Comparison of ENCODE assay signal across 8 cellular contexts in the genomic region with DNA sequence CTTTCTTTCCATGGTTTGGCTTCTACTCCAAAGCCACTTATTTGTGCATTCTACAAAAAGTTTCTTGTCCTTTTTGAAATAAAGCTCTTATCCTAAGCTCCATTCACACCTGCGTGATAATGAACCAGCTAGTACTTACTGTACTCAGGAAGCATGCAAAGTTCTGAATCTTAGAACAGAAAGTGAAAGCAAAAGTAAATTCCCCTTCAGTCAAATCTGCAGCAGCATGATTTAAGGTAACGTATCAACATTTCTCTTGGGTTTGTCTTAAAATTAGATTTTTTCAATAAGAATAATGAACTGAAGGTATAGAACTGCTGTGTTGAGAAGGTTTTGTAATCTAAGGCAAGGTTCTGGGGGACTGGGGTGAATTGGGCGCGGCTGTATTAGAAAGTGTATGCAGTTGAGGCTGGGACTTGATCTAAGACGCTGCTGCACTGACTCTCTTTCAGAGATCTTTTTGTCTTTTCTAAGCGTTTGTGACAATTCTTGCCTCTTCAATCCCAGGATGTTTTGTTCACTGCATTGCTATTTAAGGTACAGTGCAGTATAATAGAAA. TPM values are rescaled to one million over a fixed set of nuclear protein-coding genes. Genes with fewer than 3 reads are reported as not detected.
A peak's percentile ranks its signal among the peaks of the same experiment; 100 is the strongest.
DNase-seq lines count a peak whose midpoint lies in the region; ATAC-seq, FAIRE-seq and TF ChIP-seq lines count a peak whose summit lies in the region.

A gene with protein sequence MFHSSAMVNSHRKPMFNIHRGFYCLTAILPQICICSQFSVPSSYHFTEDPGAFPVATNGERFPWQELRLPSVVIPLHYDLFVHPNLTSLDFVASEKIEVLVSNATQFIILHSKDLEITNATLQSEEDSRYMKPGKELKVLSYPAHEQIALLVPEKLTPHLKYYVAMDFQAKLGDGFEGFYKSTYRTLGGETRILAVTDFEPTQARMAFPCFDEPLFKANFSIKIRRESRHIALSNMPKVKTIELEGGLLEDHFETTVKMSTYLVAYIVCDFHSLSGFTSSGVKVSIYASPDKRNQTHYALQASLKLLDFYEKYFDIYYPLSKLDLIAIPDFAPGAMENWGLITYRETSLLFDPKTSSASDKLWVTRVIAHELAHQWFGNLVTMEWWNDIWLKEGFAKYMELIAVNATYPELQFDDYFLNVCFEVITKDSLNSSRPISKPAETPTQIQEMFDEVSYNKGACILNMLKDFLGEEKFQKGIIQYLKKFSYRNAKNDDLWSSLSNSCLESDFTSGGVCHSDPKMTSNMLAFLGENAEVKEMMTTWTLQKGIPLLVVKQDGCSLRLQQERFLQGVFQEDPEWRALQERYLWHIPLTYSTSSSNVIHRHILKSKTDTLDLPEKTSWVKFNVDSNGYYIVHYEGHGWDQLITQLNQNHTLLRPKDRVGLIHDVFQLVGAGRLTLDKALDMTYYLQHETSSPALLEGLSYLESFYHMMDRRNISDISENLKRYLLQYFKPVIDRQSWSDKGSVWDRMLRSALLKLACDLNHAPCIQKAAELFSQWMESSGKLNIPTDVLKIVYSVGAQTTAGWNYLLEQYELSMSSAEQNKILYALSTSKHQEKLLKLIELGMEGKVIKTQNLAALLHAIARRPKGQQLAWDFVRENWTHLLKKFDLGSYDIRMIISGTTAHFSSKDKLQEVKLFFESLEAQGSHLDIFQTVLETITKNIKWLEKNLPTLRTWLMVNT (plus strand): TSS at position 209 of the 559 bp plus-strand sequence. CDS start 3,186 bp downstream, outside the sequence.

- no peaks in the 10 kb centered on the region for H3K79me2 ChIP-seq in HepG2 (ENCODE audit: insufficient read depth, low read length)

- CTCF ChIA-PET in HepG2 (lab: Yijun Ruan, JAX; ENCODE audit: low intra/inter-chr PET ratio, low total read pairs), result no interaction called here

- intact Hi-C loops in breast epithelium (cut with DNase I; ENCODE audit: low total_unique reads) (no loop called here), HepG2 (cut with micrococcal nuclease; ENCODE audit: unreplicated experiment) (loop anchor here (1.0 to 5.0 kb wide), 2 partner anchors 58 to 69 kb away; a partner anchor contains a TSS)

- no peaks in the 10 kb centered on the region for H4K20me1 ChIP-seq in BLaER1 treated with 17β-estradiol and CSF1 and Interleukin-3, amounts not matched to agents 10 nM and 100 nM
- no peaks in the 10 kb centered on the region for H4K20me1 ChIP-seq in HepG2 (ENCODE audit: insufficient read depth, low read length)

- WGBS in HepG2 (ENCODE audit: low lambda C conversion rate), result 4% methylated on average over 6 of the region's 6 CpGs

- H3K4me2 ChIP-seq in BLaER1 treated with 17β-estradiol and CSF1 and Interleukin-3, amounts not matched to agents 10 nM and 100 nM, result peak within 1 kb of the TSS; percentile 75 to 95 (median 89)
- H3K4me2 ChIP-seq in HepG2 (ENCODE audit: low read depth, low read length), result peak within 1 kb of the TSS; percentile 74

- no peak for TF ChIP-seq POLR2A in breast epithelium (IDR thresholded peaks at IDR 0.05)
- TF ChIP-seq POLR2A in HepG2 (IDR thresholded peaks at IDR 0.05; ENCODE audit: insufficient read depth in 1 of 2, low read depth in 2 of 2, low read length in 2 of 2), result no peak

- H3K9me3 ChIP-seq in BLaER1 treated with 17β-estradiol and CSF1 and Interleukin-3, amounts not matched to agents 10 nM and 100 nM (replicated peaks in 1 of 11), result no peaks in the 10 kb centered on the region
- H3K9me3 ChIP-seq in breast epithelium, result no peaks in the 10 kb centered on the region
- no peaks in the 10 kb centered on the region for H3K9me3 ChIP-seq in HepG2 (ENCODE audit: low read length)

- ATAC-seq in GM18907 (IDR thresholded peaks at IDR 0.05; ENCODE audit: unreplicated experiment) (peak; percentile 67), HG03108 (IDR thresholded peaks at IDR 0.05; ENCODE audit: unreplicated experiment) (peak; percentile 57), HepG2 (peak; percentile 59), HG03139 (IDR thresholded peaks at IDR 0.05; ENCODE audit: unreplicated experiment) (no peak)

- peak within 1 kb of the TSS; percentile 15 to 88 (median 78); a peak in 21 of 22 replicates for H3K27ac ChIP-seq in BLaER1 treated with 17β-estradiol and CSF1 and Interleukin-3, amounts not matched to agents 10 nM and 100 nM
- H3K27ac ChIP-seq in breast epithelium (peak within 1 kb of the TSS; percentile 46 to 75), HepG2 (ENCODE audit: extremely low read length, insufficient read depth, low read length) (peak within 1 kb of the TSS; percentile 58), substantia nigra (ENCODE audit: low read depth, low read length, poor library complexity, severe bottlenecking) (peak within 1 kb of the TSS; percentile 67)

- TF ChIP-seq RAD21 in HepG2 (CRISPR knock-in tag; IDR thresholded peaks at IDR 0.05), result no peak

- peaks cover 0 to 22% (median 15%) of the 10 kb centered on the region in 11 experiments; a peak in 14 of 22 replicates for H3K36me3 ChIP-seq in BLaER1 treated with 17β-estradiol and CSF1 and Interleukin-3, amounts not matched to agents 10 nM and 100 nM
- no peaks in the 10 kb centered on the region for H3K36me3 ChIP-seq in breast epithelium
- H3K36me3 ChIP-seq in HepG2 (replicated peaks in 1 of 2; ENCODE audit: control insufficient read depth in 1 of 2, insufficient read depth in 2 of 2, low read length in 2 of 2), result no peaks in the 10 kb centered on the region

- DNase-seq in OCI-M1 (lab: John Stamatoyannopoulos, UW) (peak; percentile 87), breast epithelium (ENCODE audit: low spot score in 2 of 2) (no peak), HepG2 (ENCODE audit: low spot score) (peak; percentile 25), substantia nigra (lab: John Stamatoyannopoulos, UW) (peak in 8 of 49 donors; percentile 6 to 34 (median 15))

- TF ChIP-seq EP300 in HepG2 (IDR thresholded peaks at IDR 0.05; ENCODE audit: low read depth in 2 of 2, low read length in 2 of 2) (no peak), HepG2 (CRISPR knock-in tag; IDR thresholded peaks at IDR 0.05; ENCODE audit: borderline replicate concordance) (no peak)

- in situ Hi-C loops in HepG2 (cut with HindIII; ENCODE audit: extremely low pct_ligation_motif_present, low pct_unique_long_range_greater_than_20kb), result loop anchor here (10.0 kb wide), 1 partner anchor 288 kb away; no protein-coding TSS in a partner anchor

- peak within 1 kb of the TSS; percentile 91 for H2AFZ ChIP-seq in HepG2 (ENCODE audit: low read length)

- H3K9ac ChIP-seq in BLaER1 treated with 17β-estradiol and CSF1 and Interleukin-3, amounts not matched to agents 10 nM and 100 nM, result peak within 1 kb of the TSS; percentile 64 to 87 (median 79)
- H3K9ac ChIP-seq in HepG2 (ENCODE audit: insufficient read depth, low read depth, low read length), result peak within 1 kb of the TSS; percentile 66

- no TSS peak for BruUV-seq in HepG2 (replicated peaks; lab: Mats Ljungman, UMichigan)

- no peaks in the 10 kb centered on the region for H3K27me3 ChIP-seq in BLaER1 treated with 17β-estradiol and CSF1 and Interleukin-3, amounts not matched to agents 10 nM and 100 nM
- no peaks in the 10 kb centered on the region for H3K27me3 ChIP-seq in breast epithelium
- no peaks in the 10 kb centered on the region for H3K27me3 ChIP-seq in HepG2 (ENCODE audit: control insufficient read depth in 1 of 2, insufficient read depth in 2 of 2, low read length in 2 of 2)

- peak; percentile 55 for FAIRE-seq in HepG2 (lab: Jason Lieb, UNC)

- TF ChIP-seq CTCF in breast epithelium (IDR thresholded peaks at IDR 0.05) (no peak), HepG2 (CRISPR knock-in tag; IDR thresholded peaks at IDR 0.05) (no peak)

- peaks cover 30 to 45% (median 34%) of the 10 kb centered on the region in 10 experiments for H3K4me1 ChIP-seq in BLaER1 treated with 17β-estradiol and CSF1 and Interleukin-3, amounts not matched to agents 10 nM and 100 nM
- H3K4me1 ChIP-seq in breast epithelium, result no peaks in the 10 kb centered on the region
- peaks cover 24% of the 10 kb centered on the region for H3K4me1 ChIP-seq in HepG2 (ENCODE audit: insufficient read depth, low read length)

- POLR2A ChIA-PET in HepG2 (lab: Yijun Ruan, JAX), result interaction anchor here (2.0 to 4.5 kb wide), 2 partner anchors 60 to 68 kb away, joined by 12 to 16 read pairs; a partner anchor contains a TSS

- H3K4me3 ChIP-seq in BLaER1 treated with 17β-estradiol and CSF1 and Interleukin-3, amounts not matched to agents 10 nM and 100 nM, result peak within 1 kb of the TSS; percentile 64 to 79 (median 72)
- H3K4me3 ChIP-seq in breast epithelium (peak within 1 kb of the TSS; percentile 54 to 68 (median 65)), HepG2 (replicated peaks in 1 of 3; ENCODE audit: insufficient read depth in 1 of 3, low read depth in 2 of 3, low read length in 3 of 3) (peak within 1 kb of the TSS; percentile 71 to 88 (median 71))

TF ChIP-seq in HepG2, 621 proteins besides CTCF, POLR2A, EP300 and RAD21 (continues in another document):
- TF ChIP-seq, protein P1, sequence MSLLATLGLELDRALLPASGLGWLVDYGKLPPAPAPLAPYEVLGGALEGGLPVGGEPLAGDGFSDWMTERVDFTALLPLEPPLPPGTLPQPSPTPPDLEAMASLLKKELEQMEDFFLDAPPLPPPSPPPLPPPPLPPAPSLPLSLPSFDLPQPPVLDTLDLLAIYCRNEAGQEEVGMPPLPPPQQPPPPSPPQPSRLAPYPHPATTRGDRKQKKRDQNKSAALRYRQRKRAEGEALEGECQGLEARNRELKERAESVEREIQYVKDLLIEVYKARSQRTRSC (CRISPR knock-in tag; IDR thresholded peaks at IDR 0.05; ENCODE audit: low read depth), result no peak

RNA-seq across cellular contexts. Expression of the gene that starts here (rescaled TPM):
- total RNA-seq in breast epithelium, result 10 to 100 TPM; 11.0 to 13.8 (median 12.8) TPM
- 12.8 and 16.6 TPM in 2 replicates for total RNA-seq in HepG2 (2016; rRNA removed; fragmentation: Illumina TruSeq; extraction: Trizol)
- total RNA-seq in HepG2 (2016; cell fraction: cytosol; rRNA removed; fragmentation: Illumina TruSeq; extraction: Trizol; ENCODE audit: low read depth), result 2.9 and 3.2 TPM in 2 replicates
- 12.2 and 17.5 TPM in 2 replicates for total RNA-seq in HepG2 (2016; cell fraction: insoluble cytoplasmic fraction; rRNA removed; fragmentation: Illumina TruSeq; extraction: Trizol)
- total RNA-seq in HepG2 (2016; cell fraction: membrane; rRNA removed; fragmentation: Illumina TruSeq; extraction: Trizol), result 4.6 and 5.8 TPM in 2 replicates
- 24.6 and 25.0 TPM in 2 replicates for total RNA-seq in HepG2 (2016; cell fraction: nucleus; rRNA removed; fragmentation: Illumina TruSeq; extraction: Trizol)
- 12.5 and 12.8 TPM in 2 replicates for polyA plus RNA-seq in HepG2 (2011; rRNA removed)
- polyA plus RNA-seq in HepG2 (2011; cell fraction: cytosol; rRNA removed), result 6.7 and 9.8 TPM in 2 replicates
- 4.3 and 5.6 TPM in 2 replicates for polyA plus RNA-seq in HepG2 (2011; cell fraction: nucleus; rRNA removed)
- 6.6 and 7.6 TPM in 2 replicates for polyA plus RNA-seq in HepG2 (2012)
- 0.45 and 0.54 TPM in 2 replicates for polyA plus RNA-seq in HepG2 (2016; cell fraction: cytosol; fragmentation: Illumina TruSeq; extraction: Trizol; ENCODE audit: low read depth)
- 7.8 and 8.4 TPM in 2 replicates for polyA plus RNA-seq in HepG2 (2016; cell fraction: insoluble cytoplasmic fraction; fragmentation: Illumina TruSeq; extraction: Trizol; ENCODE audit: low read depth)
- polyA plus RNA-seq in HepG2 (2016; cell fraction: membrane; fragmentation: Illumina TruSeq; extraction: Trizol; ENCODE audit: low read depth), result 1.5 and 2.1 TPM in 2 replicates
- 15.5 and 16.2 TPM in 2 replicates for polyA plus RNA-seq in HepG2 (2016; cell fraction: nucleus; fragmentation: Illumina TruSeq; extraction: Trizol; ENCODE audit: insufficient read depth, low read depth)
- 14.6 and 24.3 TPM in 2 replicates for polyA minus RNA-seq in HepG2 (2011; rRNA and poly(A)+ RNA removed; ENCODE audit: low replicate concordance)
- 9.4 and 9.8 TPM in 2 replicates for polyA minus RNA-seq in HepG2 (2011; cell fraction: cytosol; rRNA and poly(A)+ RNA removed)
- 29.4 and 34.1 TPM in 2 replicates for polyA minus RNA-seq in HepG2 (2011; cell fraction: nucleus; rRNA and poly(A)+ RNA removed)

Comparison
In these comparisons a context has a peak if more than half of its experiments do, and no peak if none do; other contexts are left out.
1. DNase-seq: peak in OCI-M1 (single experiment) and HepG2 (single experiment); none in breast epithelium (0 of 2).
2. Peak in every context shown above with its lines, with median percentiles within 50 percentile points of each other: H3K27ac ChIP-seq and H3K4me3 ChIP-seq.